27 cellular contexts compared by ENCODE assay signal in genomic region chr10:104084482-104085142, GRCh38. TPM values are rescaled to one million over a fixed set of nuclear protein-coding genes. Genes with fewer than 3 reads are reported as not detected.
DNase-seq lines count a peak whose midpoint lies in the region; ATAC-seq and TF ChIP-seq lines count a peak whose summit lies in the region.
"Had no signal": no experiment of that assay in that cellular context is flagged by ENCODE, and none has a peak within 500 bp of the region (broad histone marks: within the 10 kb centered on the region; RNA-seq: fewer than 3 reads in every experiment).

No MANE protein-coding gene starts in this region.

- H3K27me3 ChIP-seq in lower lobe of right lung (ENCODE audit: low read depth) (no peaks in the 10 kb centered on the region), thyroid gland (no peaks in the 10 kb centered on the region)
- H3K27me3 ChIP-seq: adrenal gland, dorsolateral prefrontal cortex, upper lobe of left lung had no signal

- no peak overlapping the region for H3K4me3 Mint-ChIP-seq in activated CD8-positive, alpha-beta memory T cell treated with anti-CD3 and anti-CD28 coated beads, Interleukin-2, amount 10 ng/mL, durations not matched to agents 7 days and 5 days
- H3K4me3 Mint-ChIP-seq: activated CD8-positive, alpha-beta T cell treated with anti-CD3 and anti-CD28 coated beads for 36 hours; activated naive CD4-positive, alpha-beta T cell treated with anti-CD3 and anti-CD28 coated beads, Interleukin-2, amount 10 ng/mL, durations not matched to agents 7 days and 5 days; CD4-positive, CD25-positive, alpha-beta regulatory T cell; mesothelial cell of epicardium; naive thymus-derived CD8-positive, alpha-beta T cell; T-helper 2 cell treated with Interferon-gamma antibody and Interleukin-4, amounts not matched to agents 5 μg/mL and 100 μg/mL, for 36 hours had no signal

- TF ChIP-seq CTCF in lower lobe of right lung (IDR thresholded peaks at IDR 0.05) (no peak), thyroid gland (IDR thresholded peaks at IDR 0.05) (no peak)

- H3K36me3 Mint-ChIP-seq in activated CD8-positive, alpha-beta memory T cell treated with anti-CD3 and anti-CD28 coated beads, Interleukin-2, amount 10 ng/mL, durations not matched to agents 7 days and 5 days, result no peaks in the 10 kb centered on the region
- H3K36me3 Mint-ChIP-seq: activated naive CD4-positive, alpha-beta T cell treated with anti-CD3 and anti-CD28 coated beads, Interleukin-2, amount 10 ng/mL, durations not matched to agents 7 days and 5 days; CD4-positive, CD25-positive, alpha-beta regulatory T cell; mesothelial cell of epicardium; naive thymus-derived CD8-positive, alpha-beta T cell had no signal

- H3K9me3 ChIP-seq in lower lobe of right lung, result no peaks in the 10 kb centered on the region
- H3K9me3 ChIP-seq in thyroid gland, result no peaks in the 10 kb centered on the region
- H3K9me3 ChIP-seq: adrenal gland, prostate gland, upper lobe of left lung had no signal

- no peaks in the 10 kb centered on the region for H3K36me3 ChIP-seq in lower lobe of right lung
- H3K36me3 ChIP-seq in thyroid gland, result no peaks in the 10 kb centered on the region
- H3K36me3 ChIP-seq: adrenal gland, prostate gland, upper lobe of left lung had no signal

- H3K27ac Mint-ChIP-seq in activated CD8-positive, alpha-beta memory T cell treated with anti-CD3 and anti-CD28 coated beads, Interleukin-2, amount 10 ng/mL, durations not matched to agents 7 days and 5 days, result no peak overlapping the region
- H3K27ac Mint-ChIP-seq: activated CD8-positive, alpha-beta T cell treated with anti-CD3 and anti-CD28 coated beads for 36 hours; activated naive CD4-positive, alpha-beta T cell treated with anti-CD3 and anti-CD28 coated beads, Interleukin-2, amount 10 ng/mL, durations not matched to agents 7 days and 5 days; CD4-positive, CD25-positive, alpha-beta regulatory T cell; mesothelial cell of epicardium; T-helper 2 cell treated with Interferon-gamma antibody and Interleukin-4, amounts not matched to agents 5 μg/mL and 100 μg/mL, for 36 hours had no signal

- WGBS in thyroid gland, 2 donors, result 53 to 56% methylated on average over 5 of the region's 5 CpGs

- TF ChIP-seq POLR2A in thyroid gland (IDR thresholded peaks at IDR 0.05), result no peak

- no peaks in the 10 kb centered on the region for H3K9me3 Mint-ChIP-seq in activated CD8-positive, alpha-beta memory T cell treated with anti-CD3 and anti-CD28 coated beads, Interleukin-2, amount 10 ng/mL, durations not matched to agents 7 days and 5 days (ENCODE audit: low read depth)
- H3K9me3 Mint-ChIP-seq: activated CD8-positive, alpha-beta T cell treated with anti-CD3 and anti-CD28 coated beads for 36 hours; activated naive CD4-positive, alpha-beta T cell treated with anti-CD3 and anti-CD28 coated beads, Interleukin-2, amount 10 ng/mL, durations not matched to agents 7 days and 5 days; CD4-positive, CD25-positive, alpha-beta regulatory T cell; mesothelial cell of epicardium; naive thymus-derived CD8-positive, alpha-beta T cell; T-helper 2 cell treated with Interferon-gamma antibody and Interleukin-4, amounts not matched to agents 5 μg/mL and 100 μg/mL, for 36 hours had no signal

- no peaks in the 10 kb centered on the region for H3K4me1 ChIP-seq in lower lobe of right lung
- peaks cover 20 to 42% of the 10 kb centered on the region in 2 donors for H3K4me1 ChIP-seq in thyroid gland
- H3K4me1 ChIP-seq: adrenal gland, prostate gland had no signal

- ATAC-seq in lower lobe of right lung (peak; percentile 13 to 82), HG02610 (IDR thresholded peaks at IDR 0.05; ENCODE audit: unreplicated experiment) (no peak), GM21390 (IDR thresholded peaks at IDR 0.05; ENCODE audit: unreplicated experiment) (no peak)
- no peak for ATAC-seq in activated CD8-positive, alpha-beta memory T cell treated with anti-CD3 and anti-CD28 coated beads, Interleukin-2, amount 10 ng/mL, durations not matched to agents 7 days and 5 days
- ATAC-seq: activated CD8-positive, alpha-beta T cell treated with anti-CD3 and anti-CD28 coated beads for 36 hours; left ventricle myocardium superior; naive thymus-derived CD8-positive, alpha-beta T cell; sciatic nerve had no signal

- H3K4me3 ChIP-seq in lower lobe of right lung (no peak overlapping the region), thyroid gland (replicated peaks in 1 of 3) (no peak overlapping the region)
- H3K4me3 ChIP-seq: adrenal gland, dorsolateral prefrontal cortex, prostate gland, upper lobe of left lung had no signal

- intact Hi-C loops in lower lobe of right lung (cut with DNase I), result no loop called here
- intact Hi-C loops in thyroid gland (cut with DNase I), result no loop called here

- no peaks in the 10 kb centered on the region for H3K27me3 Mint-ChIP-seq in activated CD8-positive, alpha-beta memory T cell treated with anti-CD3 and anti-CD28 coated beads, Interleukin-2, amount 10 ng/mL, durations not matched to agents 7 days and 5 days
- H3K27me3 Mint-ChIP-seq: activated CD8-positive, alpha-beta T cell treated with anti-CD3 and anti-CD28 coated beads for 36 hours had no signal

- CTCF ChIA-PET in activated CD8-positive, alpha-beta memory T cell treated with anti-CD3 and anti-CD28 coated beads, Interleukin-2, amount 10 ng/mL, durations not matched to agents 7 days and 5 days (lab: Charles Lee), result interaction anchor here (1.1 to 2.9 kb wide), 3 partner anchors 12 to 199 kb away, joined by 3 to 15 read pairs (median 3); no protein-coding TSS in a partner anchor

- DNase-seq in NCI-H69 (lab: John Stamatoyannopoulos, UW), result peak; percentile 17
- no peak for DNase-seq in epithelial cell of prostate (ENCODE audit: low read depth, low spot score)
- no peak for DNase-seq in lower lobe of right lung
- no peak for DNase-seq in thyroid gland
- no peak for DNase-seq in activated CD8-positive, alpha-beta memory T cell treated with anti-CD3 and anti-CD28 coated beads, Interleukin-2, amount 10 ng/mL, durations not matched to agents 7 days and 5 days
- no peak for DNase-seq in RPMI8226
- DNase-seq: activated CD8-positive, alpha-beta T cell treated with anti-CD3 and anti-CD28 coated beads for 36 hours; activated naive CD4-positive, alpha-beta T cell treated with anti-CD3 and anti-CD28 coated beads, Interleukin-2, amount 10 ng/mL, durations not matched to agents 7 days and 5 days; adrenal gland; CD4-positive, CD25-positive, alpha-beta regulatory T cell; dorsolateral prefrontal cortex; Kasumi-1; left ventricle myocardium superior; naive thymus-derived CD8-positive, alpha-beta T cell; NCI-H1436; NCI-H2081; NCI-H526 treated with DMSO at 0.1 percent for 48 hours; nucleus accumbens; SHP77 treated with DMSO at 0.1 percent for 48 hours; stimulated activated CD4-positive, alpha-beta T cell treated with anti-CD3 and anti-CD28 coated beads, Interleukin-4, amount 100 ng/mL, for 4 hours; upper lobe of left lung had no signal

- H3K27ac ChIP-seq in epithelial cell of prostate (peak overlapping the region; percentile 85), lower lobe of right lung (no peak overlapping the region), thyroid gland (peak overlapping the region; percentile 17 to 60 (median 58))
- H3K27ac ChIP-seq: adrenal gland, dorsolateral prefrontal cortex had no signal

- no peaks in the 10 kb centered on the region for H3K4me1 Mint-ChIP-seq in activated CD8-positive, alpha-beta memory T cell treated with anti-CD3 and anti-CD28 coated beads, Interleukin-2, amount 10 ng/mL, durations not matched to agents 7 days and 5 days
- H3K4me1 Mint-ChIP-seq: activated naive CD4-positive, alpha-beta T cell treated with anti-CD3 and anti-CD28 coated beads, Interleukin-2, amount 10 ng/mL, durations not matched to agents 7 days and 5 days; naive thymus-derived CD8-positive, alpha-beta T cell had no signal

RNA-seq across cellular contexts. Expression of gene COL17A1, which starts 1.1 kb away (rescaled TPM):
- total RNA-seq in lower lobe of right lung (0.32 TPM), thyroid gland (10 to 100 TPM in 1 of 4 donors, 1 to 10 TPM in 2, under 1 TPM in 1; 0.49 to 10.2 (median 2.3) TPM)
- not detected for total RNA-seq in activated CD8-positive, alpha-beta memory T cell treated with anti-CD3 and anti-CD28 coated beads, Interleukin-2, amount 10 ng/mL, durations not matched to agents 7 days and 5 days
- total RNA-seq: activated CD8-positive, alpha-beta T cell treated with anti-CD3 and anti-CD28 coated beads for 36 hours; CD4-positive, CD25-positive, alpha-beta regulatory T cell; naive thymus-derived CD8-positive, alpha-beta T cell had no signal

RNA-seq across cellular contexts. Expression of gene SFR1, which starts 37.4 kb away (rescaled TPM):
- total RNA-seq in lower lobe of right lung (7.4 TPM), thyroid gland (10 to 100 TPM in 1 of 4 donors, 1 to 10 TPM in 3; 4.5 to 12.1 (median 5.1) TPM)
- 10 to 100 TPM; 14.9 to 17.4 TPM for total RNA-seq in activated CD8-positive, alpha-beta memory T cell treated with anti-CD3 and anti-CD28 coated beads, Interleukin-2, amount 10 ng/mL, durations not matched to agents 7 days and 5 days

Comparison
In these comparisons a context has a peak if more than half of its experiments do, and no peak if none do; other contexts are left out.
1. ATAC-seq: peak in lower lobe of right lung (2 of 2); none in HG02610 (single experiment), activated CD8-positive, alpha-beta memory T cell treated with anti-CD3 and anti-CD28 coated beads, Interleukin-2, amount 10 ng/mL, durations not matched to agents 7 days and 5 days (single experiment) and GM21390 (single experiment).